1 cellular context compared by ENCODE assay signal in the genomic region with DNA sequence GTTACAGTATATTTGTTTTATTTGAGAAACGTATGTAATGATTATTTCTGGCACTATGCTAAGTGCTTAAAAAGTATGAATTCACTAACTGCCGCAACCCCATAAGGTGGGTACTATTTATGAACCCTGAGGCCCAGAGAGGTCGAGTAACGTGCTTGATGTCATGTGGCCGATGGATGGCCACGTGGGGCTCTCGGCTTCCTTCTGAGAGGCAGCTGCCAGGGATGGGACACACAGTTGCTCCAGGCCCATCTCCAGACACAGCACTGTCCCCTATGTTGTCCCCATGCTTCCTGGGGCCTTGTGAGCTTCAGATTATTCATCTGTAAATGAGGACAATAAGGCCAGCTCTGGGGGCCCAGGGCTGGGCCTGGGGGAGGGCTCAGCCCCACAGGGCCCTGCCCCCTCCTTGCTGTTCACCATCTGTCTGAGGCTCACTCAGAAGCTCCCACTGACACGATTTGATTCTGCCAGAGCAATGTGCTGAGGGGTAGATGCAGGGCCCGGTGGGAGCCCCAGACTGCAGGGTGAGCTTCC.
TF ChIP-seq lines count a peak whose summit lies in the region.

No MANE protein-coding gene starts in this region.

TF ChIP-seq in A549, 52 proteins besides CTCF, POLR2A, EP300 and RAD21 (continued from another document):
- TF ChIP-seq, protein P1, sequence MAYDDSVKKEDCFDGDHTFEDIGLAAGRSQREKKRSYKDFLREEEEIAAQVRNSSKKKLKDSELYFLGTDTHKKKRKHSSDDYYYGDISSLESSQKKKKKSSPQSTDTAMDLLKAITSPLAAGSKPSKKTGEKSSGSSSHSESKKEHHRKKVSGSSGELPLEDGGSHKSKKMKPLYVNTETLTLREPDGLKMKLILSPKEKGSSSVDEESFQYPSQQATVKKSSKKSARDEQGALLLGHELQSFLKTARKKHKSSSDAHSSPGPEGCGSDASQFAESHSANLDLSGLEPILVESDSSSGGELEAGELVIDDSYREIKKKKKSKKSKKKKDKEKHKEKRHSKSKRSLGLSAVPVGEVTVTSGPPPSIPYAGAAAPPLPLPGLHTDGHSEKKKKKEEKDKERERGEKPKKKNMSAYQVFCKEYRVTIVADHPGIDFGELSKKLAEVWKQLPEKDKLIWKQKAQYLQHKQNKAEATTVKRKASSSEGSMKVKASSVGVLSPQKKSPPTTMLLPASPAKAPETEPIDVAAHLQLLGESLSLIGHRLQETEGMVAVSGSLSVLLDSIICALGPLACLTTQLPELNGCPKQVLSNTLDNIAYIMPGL (CRISPR knock-in tag; IDR thresholded peaks at IDR 0.05; ENCODE audit: borderline replicate concordance): no peak
- TF ChIP-seq HDAC2 (IDR thresholded peaks at IDR 0.05) (no peak), JUN (IDR thresholded peaks at IDR 0.05) (no peak), ZFP36 (IDR thresholded peaks at IDR 0.05; ENCODE audit: borderline replicate concordance, partially characterized antibody) (no peak), ESRRA (IDR thresholded peaks at IDR 0.05; ENCODE audit: borderline replicate concordance, low read length) (no peak), ZNF302 (CRISPR knock-in tag; IDR thresholded peaks at IDR 0.05) (no peak), FOSL2 (IDR thresholded peaks at IDR 0.05) (no peak), FOSL2 (CRISPR knock-in tag; IDR thresholded peaks at IDR 0.05) (no peak), PHF8 (IDR thresholded peaks at IDR 0.05; ENCODE audit: borderline replicate concordance, low read depth) (no peak), JUNB (IDR thresholded peaks at IDR 0.05) (no peak), ZSCAN20 (CRISPR knock-in tag; IDR thresholded peaks at IDR 0.05) (no peak), HOXA7 (CRISPR knock-in tag; IDR thresholded peaks at IDR 0.05) (no peak), FOXS1 (CRISPR knock-in tag; IDR thresholded peaks at IDR 0.05) (no peak)
- TF ChIP-seq, protein P2, sequence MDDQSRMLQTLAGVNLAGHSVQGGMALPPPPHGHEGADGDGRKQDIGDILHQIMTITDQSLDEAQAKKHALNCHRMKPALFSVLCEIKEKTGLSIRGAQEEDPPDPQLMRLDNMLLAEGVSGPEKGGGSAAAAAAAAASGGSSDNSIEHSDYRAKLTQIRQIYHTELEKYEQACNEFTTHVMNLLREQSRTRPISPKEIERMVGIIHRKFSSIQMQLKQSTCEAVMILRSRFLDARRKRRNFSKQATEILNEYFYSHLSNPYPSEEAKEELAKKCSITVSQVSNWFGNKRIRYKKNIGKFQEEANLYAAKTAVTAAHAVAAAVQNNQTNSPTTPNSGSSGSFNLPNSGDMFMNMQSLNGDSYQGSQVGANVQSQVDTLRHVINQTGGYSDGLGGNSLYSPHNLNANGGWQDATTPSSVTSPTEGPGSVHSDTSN (IDR thresholded peaks at IDR 0.05): no peak
- TF ChIP-seq, protein P3, sequence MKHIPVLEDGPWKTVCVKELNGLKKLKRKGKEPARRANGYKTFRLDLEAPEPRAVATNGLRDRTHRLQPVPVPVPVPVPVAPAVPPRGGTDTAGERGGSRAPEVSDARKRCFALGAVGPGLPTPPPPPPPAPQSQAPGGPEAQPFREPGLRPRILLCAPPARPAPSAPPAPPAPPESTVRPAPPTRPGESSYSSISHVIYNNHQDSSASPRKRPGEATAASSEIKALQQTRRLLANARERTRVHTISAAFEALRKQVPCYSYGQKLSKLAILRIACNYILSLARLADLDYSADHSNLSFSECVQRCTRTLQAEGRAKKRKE (CRISPR knock-in tag; IDR thresholded peaks at IDR 0.05; ENCODE audit: low read depth): no peak
- TF ChIP-seq, protein P4, sequence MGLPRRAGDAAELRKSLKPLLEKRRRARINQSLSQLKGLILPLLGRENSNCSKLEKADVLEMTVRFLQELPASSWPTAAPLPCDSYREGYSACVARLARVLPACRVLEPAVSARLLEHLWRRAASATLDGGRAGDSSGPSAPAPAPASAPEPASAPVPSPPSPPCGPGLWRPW (IDR thresholded peaks at IDR 0.05): no peak
